In genomic region chr18:76953186-76953982, GRCh38 we compare ENCODE assay signal across 11 cellular contexts.
DNase-seq lines count a peak whose midpoint lies in the region; ATAC-seq and TF ChIP-seq lines count a peak whose summit lies in the region.
"Had no signal": no experiment of that assay in that cellular context is flagged by ENCODE, and none has a peak within 500 bp of the region (broad histone marks: within the 10 kb centered on the region; RNA-seq: fewer than 3 reads in every experiment).

No MANE protein-coding gene starts in this region.

- H3K27ac ChIP-seq in left lung = peak overlapping the region; percentile 59 to 64
- H3K27ac ChIP-seq in thoracic aorta = peak overlapping the region; percentile 7 to 21

- intact Hi-C loops in left lung (cut with DNase I) = no loop called here

- DNase-seq in NCI-H2029 treated with DMSO at 0.1 percent for 48 hours (lab: John Stamatoyannopoulos, UW) (peak; percentile 34), astrocyte of the hippocampus (ENCODE audit: low read depth, low spot score) (peak; percentile 84), left lung (peak; percentile 85 to 88), thoracic aorta (ENCODE audit: low spot score) (no peak), D341Med (ENCODE audit: low spot score) (no peak), NCI-H1048 (lab: John Stamatoyannopoulos, UW) (no peak)
- DNase-seq: activated CD4-positive, alpha-beta T cell treated with anti-CD3 and anti-CD28 coated beads, Interleukin-2, amount 50 U/mL, for 1 hour; KBM-7; naive thymus-derived CD8-positive, alpha-beta T cell had no signal

- H3K4me3 ChIP-seq in left lung (no peak overlapping the region), thoracic aorta (peak overlapping the region; percentile 45)

- H3K36me3 ChIP-seq in left lung (peaks cover 0 to 62% of the 10 kb centered on the region in 2 donors), thoracic aorta (peaks cover 2% of the 10 kb centered on the region)

- H3K9me3 ChIP-seq in left lung (no peaks in the 10 kb centered on the region), thoracic aorta (no peaks in the 10 kb centered on the region)

- H3K4me1 ChIP-seq in left lung = peaks cover 9 to 21% of the 10 kb centered on the region in 2 donors
- H3K4me1 ChIP-seq in thoracic aorta (ENCODE audit: control insufficient read depth in 1 of 2, low read depth in 2 of 2) = peaks cover 0 to 10% of the 10 kb centered on the region in 2 donors

- H3K27me3 ChIP-seq in left lung (no peaks in the 10 kb centered on the region), thoracic aorta (replicated peaks; ENCODE audit: insufficient read depth) (no peaks in the 10 kb centered on the region)

- TF ChIP-seq CTCF in left lung (IDR thresholded peaks at IDR 0.05) (no peak), thoracic aorta (IDR thresholded peaks at IDR 0.05) (no peak)

- peak; percentile 75 for ATAC-seq in left lung
- no peak for ATAC-seq in thoracic aorta (ENCODE audit: insufficient number of reproducible peaks, low FRiP score, low read depth)
- no peak for ATAC-seq in GM21367 (IDR thresholded peaks at IDR 0.05; ENCODE audit: unreplicated experiment)
- ATAC-seq: naive thymus-derived CD8-positive, alpha-beta T cell; Panc1 had no signal

Comparison
In these comparisons a context has a peak if more than half of its experiments do, and no peak if none do; other contexts are left out.
1. DNase-seq: peak in NCI-H2029 treated with DMSO at 0.1 percent for 48 hours (single experiment), astrocyte of the hippocampus (single experiment) and left lung (2 of 2); none in thoracic aorta (single experiment), D341Med (single experiment) and NCI-H1048 (single experiment).